Comparison of ENCODE assay signal across 8 cellular contexts in genomic region chr3:10248184-10248983, GRCh38.
DNase-seq lines count a peak whose midpoint lies in the region; FAIRE-seq and TF ChIP-seq lines count a peak whose summit lies in the region.

TSS of gene TATDN2 (plus strand) at chr3:10248459. CDS start at chr3:10249201, 742 bp downstream.

- peak within 1 kb of the TSS; percentile 93 for H2AFZ ChIP-seq in MM.1S (ENCODE audit: low read length)

- no peaks in the 10 kb centered on the region for H3K36me3 ChIP-seq in MM.1S (replicated peaks; ENCODE audit: insufficient read depth, low read length)

- peak within 1 kb of the TSS; percentile 88 for H3K9ac ChIP-seq in MM.1S (ENCODE audit: low read length)

- no peaks in the 10 kb centered on the region; the same call in 1 of the 2 replicates for H4K20me1 ChIP-seq in MM.1S (ENCODE audit: insufficient read depth, low read length)

- H3K9me3 ChIP-seq in MM.1S (replicated peaks; ENCODE audit: insufficient read depth, low read length), result no peaks in the 10 kb centered on the region

- DNase-seq in HCEC 1CT (peak; percentile 95), MM.1S (peak; percentile 100), SHP77 treated with DMSO at 0.1 percent for 48 hours (lab: John Stamatoyannopoulos, UW) (peak; percentile 89), fibroblast of the conjunctiva (ENCODE audit: low read depth) (peak; percentile 95), nephron progenitor cell (peak; percentile 90)
- DNase-seq in activated effector memory CD4-positive, alpha-beta T cell treated with Interleukin-2 at 50 U/mL for 16 hours, result peak; percentile 91

- H3K9me2 ChIP-seq in MM.1S (replicated peaks; ENCODE audit: insufficient read depth, low read length), result no peaks in the 10 kb centered on the region

- peak within 1 kb of the TSS; percentile 76 for H3K27ac ChIP-seq in MM.1S (ENCODE audit: low read length)

- H3K27me3 Mint-ChIP-seq in nephron progenitor cell (ENCODE audit: low read depth, poor library complexity), result peaks cover 3% of the 10 kb centered on the region
- no peaks in the 10 kb centered on the region for H3K27me3 Mint-ChIP-seq in stimulated activated naive CD8-positive, alpha-beta T cell treated with anti-CD3 and anti-CD28 coated beads, Interleukin-15, Interleukin-2, amounts not matched to agents 100 ng/mL and 50 ng/mL, for 24 hours

- peak within 1 kb of the TSS; percentile 90 for H3K4me3 Mint-ChIP-seq in nephron progenitor cell
- H3K4me3 Mint-ChIP-seq in stimulated activated naive CD8-positive, alpha-beta T cell treated with anti-CD3 and anti-CD28 coated beads, Interleukin-15, Interleukin-2, amounts not matched to agents 100 ng/mL and 50 ng/mL, for 24 hours, result peak within 1 kb of the TSS; percentile 98

- H3K4me1 ChIP-seq in MM.1S (ENCODE audit: low read length), result peaks cover 13% of the 10 kb centered on the region

- H3K36me3 Mint-ChIP-seq in nephron progenitor cell (ENCODE audit: low read depth), result peaks cover 20% of the 10 kb centered on the region
- H3K36me3 Mint-ChIP-seq in stimulated activated naive CD8-positive, alpha-beta T cell treated with anti-CD3 and anti-CD28 coated beads, Interleukin-15, Interleukin-2, amounts not matched to agents 100 ng/mL and 50 ng/mL, for 24 hours (ENCODE audit: low read depth), result peaks cover 69% of the 10 kb centered on the region

- H3K27me3 ChIP-seq in MM.1S (replicated peaks; ENCODE audit: insufficient read depth, low read length), result no peaks in the 10 kb centered on the region

- H3F3A ChIP-seq in MM.1S (ENCODE audit: insufficient read depth, low read length), result 0 out of 2 replicates have a peak, but pooled peaks cover 10% of the 10 kb centered on the region

- peak within 1 kb of the TSS; percentile 98 for H3K4me2 ChIP-seq in MM.1S (ENCODE audit: low read depth, low read length)

- TF ChIP-seq CTCF in MM.1S (IDR thresholded peaks at IDR 0.05; ENCODE audit: low read length) (no peak), nephron progenitor cell (IDR thresholded peaks at IDR 0.05) (no peak)

- H3K4me1 Mint-ChIP-seq in nephron progenitor cell, result peaks cover 33% of the 10 kb centered on the region
- peaks cover 74% of the 10 kb centered on the region for H3K4me1 Mint-ChIP-seq in stimulated activated naive CD8-positive, alpha-beta T cell treated with anti-CD3 and anti-CD28 coated beads, Interleukin-15, Interleukin-2, amounts not matched to agents 100 ng/mL and 50 ng/mL, for 24 hours (ENCODE audit: low read depth)

- H3K4me3 ChIP-seq in MM.1S (ENCODE audit: low read length), result peak within 1 kb of the TSS; percentile 85

- peaks cover 44% of the 10 kb centered on the region for H3K79me2 ChIP-seq in MM.1S (ENCODE audit: low read length)

- H3K9me3 Mint-ChIP-seq in nephron progenitor cell, result peaks cover 35% of the 10 kb centered on the region
- peaks cover 21% of the 10 kb centered on the region for H3K9me3 Mint-ChIP-seq in stimulated activated naive CD8-positive, alpha-beta T cell treated with anti-CD3 and anti-CD28 coated beads, Interleukin-15, Interleukin-2, amounts not matched to agents 100 ng/mL and 50 ng/mL, for 24 hours

- peak; percentile 77 for FAIRE-seq in G401.6 (lab: Jason Lieb, UNC)

- peak within 1 kb of the TSS; percentile 68 for H3K27ac Mint-ChIP-seq in nephron progenitor cell
- peak within 1 kb of the TSS; percentile 98 for H3K27ac Mint-ChIP-seq in stimulated activated naive CD8-positive, alpha-beta T cell treated with anti-CD3 and anti-CD28 coated beads, Interleukin-15, Interleukin-2, amounts not matched to agents 100 ng/mL and 50 ng/mL, for 24 hours

Comparison
In these comparisons a context has a peak if more than half of its experiments do, and no peak if none do; other contexts are left out.
1. Peak in every context shown above with its lines: DNase-seq, H3K4me3 ChIP-seq and H3K27ac ChIP-seq.